ENCODE assay signal across 2 cellular contexts in the genomic region with DNA sequence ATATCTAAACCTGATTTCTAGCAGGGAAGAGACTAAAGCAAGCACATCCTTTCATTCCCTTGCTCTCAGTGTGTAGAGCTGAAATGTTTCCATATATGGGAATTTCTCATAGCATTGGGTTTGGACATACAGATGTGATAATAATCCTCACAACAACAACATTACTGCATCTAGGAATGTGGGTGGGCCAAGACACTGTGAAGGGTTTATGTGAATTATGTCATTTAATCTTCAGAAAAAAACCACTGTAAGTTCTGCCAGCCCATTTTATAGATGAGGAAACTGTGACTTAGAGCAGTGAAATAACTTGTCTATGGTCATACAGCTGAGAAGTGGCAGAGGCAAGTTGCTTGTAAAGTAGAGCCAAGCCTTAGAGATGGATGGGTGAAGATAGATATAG.
A peak's percentile ranks its signal among the peaks of the same experiment; 100 is the strongest.
TF ChIP-seq lines count a peak whose summit lies in the region.

No MANE protein-coding gene starts in this region.

TF ChIP-seq in K562, 482 proteins besides CTCF, POLR2A, EP300 and RAD21:
- no peak for TF ChIP-seq ZNF12 (CRISPR knock-in tag; IDR thresholded peaks at IDR 0.05)
- no peak for TF ChIP-seq ZKSCAN3 (CRISPR knock-in tag; IDR thresholded peaks at IDR 0.05)
- TF ChIP-seq KDM2B (CRISPR knock-in tag; IDR thresholded peaks at IDR 0.05), result no peak
- peak; percentile 61 for TF ChIP-seq RBM25 (IDR thresholded peaks at IDR 0.05; ENCODE audit: low read depth, low read length, severe bottlenecking)

TF ChIP-seq in GM12891, 5 proteins besides CTCF, POLR2A, EP300 and RAD21:
- TF ChIP-seq SPI1 (IDR thresholded peaks at IDR 0.05; ENCODE audit: low read depth, low read length) (no peak), POU2F2 (IDR thresholded peaks at IDR 0.05; ENCODE audit: low read depth, low read length) (no peak), POLR2AphosphoS5 (IDR thresholded peaks at IDR 0.05; ENCODE audit: low read depth, low read length) (no peak), TAF1 (IDR thresholded peaks at IDR 0.05; ENCODE audit: low read depth, low read length) (no peak), PAX5 (IDR thresholded peaks at IDR 0.05; ENCODE audit: insufficient read depth, low read length, severe bottlenecking) (no peak)
